ENCODE assay signal across 12 cellular contexts in genomic region chr12:72273851-72274284, GRCh38. TPM values are rescaled to one million over a fixed set of nuclear protein-coding genes. Genes with fewer than 3 reads are reported as not detected.
DNase-seq lines count a peak whose midpoint lies in the region; ATAC-seq and TF ChIP-seq lines count a peak whose summit lies in the region.
"Had no signal": no experiment of that assay in that cellular context is flagged by ENCODE, and none has a peak within 500 bp of the region (broad histone marks: within the 10 kb centered on the region; RNA-seq: fewer than 3 reads in every experiment).

No MANE protein-coding gene starts in this region.

- H3K9me3 Mint-ChIP-seq in dendritic cell treated with granulocyte-macrophage colony-stimulating factor and Interleukin-4, amounts not matched to agents 40 ng/mL and 50 ng/mL, for 4 days = no peaks in the 10 kb centered on the region
- H3K9me3 Mint-ChIP-seq: activated B cell treated with CpG ODN at 0.5 μM for 24 hours had no signal

- ATAC-seq in left lung = no peak

- no peaks in the 10 kb centered on the region for H3K9me3 ChIP-seq in left lung
- no peaks in the 10 kb centered on the region for H3K9me3 ChIP-seq in tibial artery
- H3K9me3 ChIP-seq: mucosa of descending colon had no signal

- no peaks in the 10 kb centered on the region for H3K36me3 ChIP-seq in left lung
- no peaks in the 10 kb centered on the region for H3K36me3 ChIP-seq in tibial artery

- no peak for TF ChIP-seq CTCF in left lung (IDR thresholded peaks at IDR 0.05)
- no peak for TF ChIP-seq CTCF in tibial artery (IDR thresholded peaks at IDR 0.05)

- H3K27ac Mint-ChIP-seq in dendritic cell treated with granulocyte-macrophage colony-stimulating factor and Interleukin-4, amounts not matched to agents 40 ng/mL and 50 ng/mL, for 4 days = no peak overlapping the region
- H3K27ac Mint-ChIP-seq: activated B cell treated with CpG ODN at 0.5 μM for 24 hours had no signal

- no peaks in the 10 kb centered on the region for H3K36me3 Mint-ChIP-seq in dendritic cell treated with granulocyte-macrophage colony-stimulating factor and Interleukin-4, amounts not matched to agents 40 ng/mL and 50 ng/mL, for 4 days (ENCODE audit: low read depth)

- H3K27me3 Mint-ChIP-seq in dendritic cell treated with granulocyte-macrophage colony-stimulating factor and Interleukin-4, amounts not matched to agents 40 ng/mL and 50 ng/mL, for 4 days = peaks cover 58% of the 10 kb centered on the region

- H3K4me1 ChIP-seq in left lung (peaks cover 10 to 22% of the 10 kb centered on the region in 2 donors), tibial artery (peaks cover 0 to 29% (median 18%) of the 10 kb centered on the region in 4 donors)

- no peak overlapping the region for H3K27ac ChIP-seq in left lung
- peak overlapping the region; percentile 72 to 82 for H3K27ac ChIP-seq in tibial artery

- intact Hi-C loops in dendritic cell treated with granulocyte-macrophage colony-stimulating factor and Interleukin-4, amounts not matched to agents 40 ng/mL and 50 ng/mL, for 4 days (cut with micrococcal nuclease) = no loop called here
- intact Hi-C loops in left lung (cut with DNase I) = no loop called here
- intact Hi-C loops in tibial artery (cut with DNase I; ENCODE audit: low total_unique reads) = no loop called here

- H3K4me3 ChIP-seq in left lung = peak overlapping the region; percentile 49 to 51
- H3K4me3 ChIP-seq in tibial artery = peak overlapping the region; percentile 54 to 71
- H3K4me3 ChIP-seq: mucosa of descending colon had no signal

- DNase-seq in NCI-H748 (lab: John Stamatoyannopoulos, UW; ENCODE audit: unreplicated experiment) = peak; percentile 30
- no peak for DNase-seq in NCI-H748 treated with DMSO at 0.1 percent for 48 hours (lab: John Stamatoyannopoulos, UW)
- peak in 1 of 2 donors; percentile 48 for DNase-seq in left lung
- DNase-seq in tibial artery = no peak
- no peak for DNase-seq in NOMO-1 treated with dmso at 0.1 percent for 144 hours (lab: John Stamatoyannopoulos, UW; ENCODE audit: unreplicated experiment)
- no peak for DNase-seq in NCI-H446 (lab: John Stamatoyannopoulos, UW)
- DNase-seq in SIG-M5 treated with dmso at 0.1 percent for 504 hours (lab: John Stamatoyannopoulos, UW; ENCODE audit: unreplicated experiment) = no peak
- DNase-seq: ACHN, activated B cell treated with CpG ODN at 0.5 μM for 24 hours, mucosa of descending colon, NCI-H187 treated with DMSO at 0.1 percent for 48 hours had no signal

- H3K4me3 Mint-ChIP-seq in dendritic cell treated with granulocyte-macrophage colony-stimulating factor and Interleukin-4, amounts not matched to agents 40 ng/mL and 50 ng/mL, for 4 days = peak overlapping the region; percentile 77
- H3K4me3 Mint-ChIP-seq: activated B cell treated with CpG ODN at 0.5 μM for 24 hours had no signal

- H3K4me1 Mint-ChIP-seq in dendritic cell treated with granulocyte-macrophage colony-stimulating factor and Interleukin-4, amounts not matched to agents 40 ng/mL and 50 ng/mL, for 4 days (ENCODE audit: low read depth) = peaks cover 35% of the 10 kb centered on the region

- H3K27me3 ChIP-seq in left lung (peaks cover 37 to 87% of the 10 kb centered on the region in 2 donors), tibial artery (peaks cover 0 to 9% of the 10 kb centered on the region in 2 donors)

RNA-seq across cellular contexts. Expression of gene TRHDE, which starts 1.7 kb away (rescaled TPM):
- 1 to 10 TPM in 1 of 2 donors, under 1 TPM in 1; 0.87 to 4.3 TPM for total RNA-seq in left lung
- total RNA-seq: activated B cell treated with CpG ODN at 0.5 μM for 24 hours had no signal

Comparison
In these comparisons a context has a peak if more than half of its experiments do, and no peak if none do; other contexts are left out.
1. H3K27ac ChIP-seq: peak in tibial artery (2 of 2); none in left lung (0 of 2).